ENCODE assay signal across 20 cellular contexts in the genomic region with DNA sequence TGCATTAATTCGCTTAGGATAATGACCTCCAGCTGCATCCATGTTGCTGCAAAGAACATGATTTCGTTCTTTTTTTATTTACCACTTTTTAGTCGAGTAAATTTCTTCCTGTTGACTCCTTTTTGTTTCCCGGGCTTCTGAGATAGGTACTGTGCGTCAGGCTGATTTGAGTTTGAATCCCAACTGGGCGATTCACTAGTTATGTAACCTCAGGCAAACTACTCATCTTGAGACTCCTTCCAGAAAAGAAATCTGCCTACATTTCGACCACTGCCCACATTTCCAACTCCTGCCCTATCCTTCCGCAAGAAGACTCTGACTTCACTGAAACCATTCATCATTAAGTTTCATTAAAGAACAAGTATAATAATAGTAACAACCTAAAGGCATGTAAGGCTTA. TPM values are rescaled to one million over a fixed set of nuclear protein-coding genes. Genes with fewer than 3 reads are reported as not detected.
"Had no signal": no experiment of that assay in that cellular context is flagged by ENCODE, and none has a peak within 500 bp of the region (broad histone marks: within the 10 kb centered on the region; RNA-seq: fewer than 3 reads in every experiment).

No MANE protein-coding gene starts in this region.

- ATAC-seq: left colon; stimulated activated naive CD8-positive, alpha-beta T cell treated with anti-CD3 and anti-CD28 coated beads, Interleukin-15, amount 100 ng/mL, for 72 hours had no signal

- H3K9me3 ChIP-seq: heart left ventricle, neutrophil, sigmoid colon, upper lobe of left lung, uterus had no signal

- DNase-seq: erythroblast; naive B cell; nephron progenitor cell; stimulated activated CD4-positive, alpha-beta T cell treated with anti-CD3 and anti-CD28 coated beads, Interleukin-2, amount 100 ng/mL, for 24 hours; stimulated activated CD4-positive, alpha-beta T cell treated with anti-CD3 and anti-CD28 coated beads, Interleukin-4, amount 100 ng/mL, for 4 hours; stimulated activated naive B cell treated with anti-CD40 and anti-IgM and Interleukin-4, amounts not matched to agents 10 μg/mL and 1 μg/mL and 100 μg/mL, for 72 hours; stimulated activated naive CD8-positive, alpha-beta T cell treated with anti-CD3 and anti-CD28 coated beads, Interleukin-15, amount 100 ng/mL, for 72 hours had no signal

- H3K36me3 ChIP-seq: heart left ventricle, neutrophil, sigmoid colon, upper lobe of left lung, uterus had no signal

- H3K27me3 ChIP-seq: heart left ventricle, neutrophil, sigmoid colon, upper lobe of left lung, uterus had no signal

- H3K4me3 ChIP-seq: heart left ventricle, lung, sigmoid colon, skin epidermis, upper lobe of left lung, uterus had no signal

- FAIRE-seq: colon, frontal cortex had no signal

- H3K27ac ChIP-seq: heart left ventricle, neutrophil, sigmoid colon, skin epidermis, upper lobe of left lung, uterus had no signal

- H3K4me1 ChIP-seq: uterus had no signal

RNA-seq across cellular contexts. Expression of gene SCEL, which starts 8.2 kb away (rescaled TPM):
- total RNA-seq: glomerular endothelial cell, left ventricle myocardium superior, osteoblast, sigmoid colon had no signal
